22 cellular contexts compared by ENCODE assay signal in genomic region chr10:74022941-74023629, GRCh38. TPM values are rescaled to one million over a fixed set of nuclear protein-coding genes. Genes with fewer than 3 reads are reported as not detected.
DNase-seq lines count a peak whose midpoint lies in the region; ATAC-seq, FAIRE-seq and TF ChIP-seq lines count a peak whose summit lies in the region.
"Had no signal": no experiment of that assay in that cellular context is flagged by ENCODE, and none has a peak within 500 bp of the region (broad histone marks: within the 10 kb centered on the region; RNA-seq: fewer than 3 reads in every experiment).

No MANE protein-coding gene starts in this region.

- H4K20me1 ChIP-seq in astrocyte (ENCODE audit: insufficient read depth, low read length), result peaks cover 99% of the 10 kb centered on the region
- H4K20me1 ChIP-seq in osteoblast (ENCODE audit: insufficient read depth, low read length), result peaks cover 90% of the 10 kb centered on the region

- FAIRE-seq in astrocyte (lab: Jason Lieb, UNC), result no peak

- no peaks in the 10 kb centered on the region for H3K27me3 ChIP-seq in CD8-positive, alpha-beta memory T cell (ENCODE audit: insufficient read depth, low read length, poor library complexity, severe bottlenecking)
- no peaks in the 10 kb centered on the region for H3K27me3 ChIP-seq in astrocyte (ENCODE audit: insufficient read depth, low read length)
- H3K27me3 ChIP-seq in osteoblast (ENCODE audit: insufficient read depth, low read length), result no peaks in the 10 kb centered on the region
- no peaks in the 10 kb centered on the region for H3K27me3 ChIP-seq in effector memory CD4-positive, alpha-beta T cell (replicated peaks; ENCODE audit: control insufficient read depth, insufficient read depth, low read length, poor library complexity, severe bottlenecking)
- H3K27me3 ChIP-seq: dorsolateral prefrontal cortex, foreskin keratinocyte, right lobe of liver, stomach had no signal

- no peak for DNase-seq in CD8-positive, alpha-beta memory T cell
- DNase-seq in astrocyte (ENCODE audit: low read depth) (no peak), osteoblast (ENCODE audit: insufficient read length, low spot score, missing footprints) (no peak)
- DNase-seq in effector memory CD4-positive, alpha-beta T cell, result no peak
- DNase-seq: activated naive CD8-positive, alpha-beta T cell treated with anti-CD3 and anti-CD28 coated beads, Interleukin-2, amount 10 ng/mL, durations not matched to agents 7 days and 5 days; dorsolateral prefrontal cortex; foreskin keratinocyte; hippocampal formation; left ventricle myocardium inferior; naive thymus-derived CD8-positive, alpha-beta T cell; NCI-H345; NCI-H82; right lobe of liver; stomach; trophoblast cell had no signal

- H3K27ac ChIP-seq in CD8-positive, alpha-beta memory T cell (ENCODE audit: low read depth, low read length), result peak overlapping the region; percentile 18
- H3K27ac ChIP-seq in HEK293 (ENCODE audit: extremely low read depth, low read depth, low read length) (no peak overlapping the region), astrocyte (ENCODE audit: low read depth, low read length) (no peak overlapping the region), osteoblast (ENCODE audit: low read depth, low read length) (peak overlapping the region; percentile 15)
- H3K27ac ChIP-seq in effector memory CD4-positive, alpha-beta T cell (ENCODE audit: insufficient read depth, low read length, poor library complexity, severe bottlenecking), result no peak overlapping the region
- H3K27ac ChIP-seq: dorsolateral prefrontal cortex, foreskin keratinocyte, left ventricle myocardium inferior, parathyroid adenoma, right lobe of liver, stomach had no signal

- CTCF ChIA-PET in CD8-positive, alpha-beta memory T cell (lab: Charles Lee), result interaction anchor here (2.3 kb wide), 1 partner anchor 12 kb away, joined by 5 read pairs; no protein-coding TSS in a partner anchor
- CTCF ChIA-PET in HEK293 (lab: Yijun Ruan, JAX), result interaction anchor here (0.7 kb wide), 1 partner anchor 58 kb away, joined by 4 read pairs; no protein-coding TSS in a partner anchor

- H3K27me3 Mint-ChIP-seq in CD8-positive, alpha-beta memory T cell, result no peaks in the 10 kb centered on the region
- H3K27me3 Mint-ChIP-seq in astrocyte (ENCODE audit: low read depth, unreplicated experiment), result no peaks in the 10 kb centered on the region
- H3K27me3 Mint-ChIP-seq: activated naive CD8-positive, alpha-beta T cell treated with anti-CD3 and anti-CD28 coated beads, Interleukin-2, amount 10 ng/mL, durations not matched to agents 7 days and 5 days; central memory CD8-positive, alpha-beta T cell; naive thymus-derived CD8-positive, alpha-beta T cell had no signal

- H3K79me2 ChIP-seq in astrocyte (ENCODE audit: insufficient read depth, low read length) (peaks cover 99% of the 10 kb centered on the region), osteoblast (ENCODE audit: insufficient read depth, low read length) (peaks cover 95% of the 10 kb centered on the region)

- no peak for TF ChIP-seq CTCF in HEK293 (tag by site-specific recombination; IDR thresholded peaks at IDR 0.05)
- no peak for TF ChIP-seq CTCF in astrocyte (IDR thresholded peaks at IDR 0.05; ENCODE audit: insufficient read depth, low read depth, low read length)
- TF ChIP-seq CTCF in osteoblast (IDR thresholded peaks at IDR 0.05; ENCODE audit: extremely low read depth, low read depth, low read length), result no peak

- no peaks in the 10 kb centered on the region for H3K36me3 ChIP-seq in CD8-positive, alpha-beta memory T cell (ENCODE audit: insufficient read depth, low read length)
- H3K36me3 ChIP-seq in HEK293 (ENCODE audit: control insufficient read depth in 2 of 2, insufficient read depth in 1 of 2, low read length in 2 of 2), result peaks cover 0 to 3% of the 10 kb centered on the region in 2 experiments; a peak in 1 of 3 replicates
- peaks cover 26% of the 10 kb centered on the region for H3K36me3 ChIP-seq in astrocyte (ENCODE audit: insufficient read depth, low read length)
- H3K36me3 ChIP-seq in osteoblast (ENCODE audit: insufficient read depth, low read length), result peaks cover 13% of the 10 kb centered on the region
- H3K36me3 ChIP-seq in effector memory CD4-positive, alpha-beta T cell (ENCODE audit: control insufficient read depth, insufficient read depth, low read length), result peaks cover 4% of the 10 kb centered on the region
- H3K36me3 ChIP-seq: right lobe of liver, stomach had no signal

- peak overlapping the region in 1 of 7 donors; percentile 2 for H3K4me3 Mint-ChIP-seq in CD8-positive, alpha-beta memory T cell
- no peak overlapping the region for H3K4me3 Mint-ChIP-seq in astrocyte (ENCODE audit: unreplicated experiment)
- H3K4me3 Mint-ChIP-seq: activated naive CD8-positive, alpha-beta T cell treated with anti-CD3 and anti-CD28 coated beads, Interleukin-2, amount 10 ng/mL, durations not matched to agents 7 days and 5 days; central memory CD8-positive, alpha-beta T cell; naive thymus-derived CD8-positive, alpha-beta T cell had no signal

- H3K36me3 Mint-ChIP-seq in CD8-positive, alpha-beta memory T cell, result peaks cover 0 to 5% (median 3%) of the 10 kb centered on the region in 3 donors
- peaks cover 10% of the 10 kb centered on the region for H3K36me3 Mint-ChIP-seq in astrocyte (ENCODE audit: low read depth, unreplicated experiment)
- H3K36me3 Mint-ChIP-seq: naive thymus-derived CD8-positive, alpha-beta T cell had no signal

- H3K4me1 Mint-ChIP-seq in CD8-positive, alpha-beta memory T cell, result peaks cover 34 to 50% (median 37%) of the 10 kb centered on the region in 3 donors
- H3K4me1 Mint-ChIP-seq in astrocyte (ENCODE audit: low read depth, unreplicated experiment), result peaks cover 52% of the 10 kb centered on the region

- H3K4me1 ChIP-seq in CD8-positive, alpha-beta memory T cell (ENCODE audit: insufficient read depth, low read length), result peaks cover 5% of the 10 kb centered on the region
- H3K4me1 ChIP-seq in HEK293 (ENCODE audit: control insufficient read depth, insufficient read depth, low read length), result peaks cover 21% of the 10 kb centered on the region
- peaks cover 41% of the 10 kb centered on the region for H3K4me1 ChIP-seq in astrocyte (ENCODE audit: insufficient read depth, low read length)
- peaks cover 62% of the 10 kb centered on the region for H3K4me1 ChIP-seq in osteoblast (ENCODE audit: insufficient read depth, low read length)
- no peaks in the 10 kb centered on the region for H3K4me1 ChIP-seq in effector memory CD4-positive, alpha-beta T cell (ENCODE audit: control insufficient read depth, insufficient read depth, low read length, poor library complexity, severe bottlenecking)

- peak overlapping the region in 4 of 8 donors; percentile 4 to 43 (median 33) for H3K27ac Mint-ChIP-seq in CD8-positive, alpha-beta memory T cell
- no peak overlapping the region for H3K27ac Mint-ChIP-seq in astrocyte (ENCODE audit: unreplicated experiment)
- H3K27ac Mint-ChIP-seq: activated naive CD8-positive, alpha-beta T cell treated with anti-CD3 and anti-CD28 coated beads, Interleukin-2, amount 10 ng/mL, durations not matched to agents 7 days and 5 days; activated T-helper 2 cell treated with anti-CD3 and anti-CD28 coated beads, Interferon-gamma antibody, Interleukin-2, Interleukin-4, amounts not matched to agents 10 μg/mL and 5 μg/mL and 100 μg/mL, durations not matched to agents 14 hours and 24 hours and 36 hours had no signal

- ATAC-seq in GM21360 (IDR thresholded peaks at IDR 0.05; ENCODE audit: unreplicated experiment) (no peak), HG03196 (IDR thresholded peaks at IDR 0.05; ENCODE audit: unreplicated experiment) (no peak)
- ATAC-seq: foreskin keratinocyte; HCT116; naive thymus-derived CD8-positive, alpha-beta T cell; right lobe of liver had no signal

- no peak overlapping the region for H3K4me3 ChIP-seq in CD8-positive, alpha-beta memory T cell (ENCODE audit: low read length)
- H3K4me3 ChIP-seq in HEK293 (ENCODE audit: low read depth, low read length) (no peak overlapping the region), astrocyte (ENCODE audit: insufficient read depth, low read depth, low read length) (no peak overlapping the region), osteoblast (ENCODE audit: insufficient read depth, low read length) (no peak overlapping the region)
- H3K4me3 ChIP-seq in effector memory CD4-positive, alpha-beta T cell (ENCODE audit: insufficient read depth, low read depth, low read length, poor library complexity, severe bottlenecking), result no peak overlapping the region
- H3K4me3 ChIP-seq: dorsolateral prefrontal cortex, left ventricle myocardium inferior, right lobe of liver, stomach had no signal

- no peaks in the 10 kb centered on the region for H3K9me3 ChIP-seq in CD8-positive, alpha-beta memory T cell (ENCODE audit: low read length)
- H3K9me3 ChIP-seq in HEK293 (ENCODE audit: control insufficient read depth, insufficient read depth, low read depth, low read length), result no peaks in the 10 kb centered on the region
- H3K9me3 ChIP-seq in astrocyte (ENCODE audit: insufficient read depth, low read depth, low read length), result no peaks in the 10 kb centered on the region
- H3K9me3 ChIP-seq in osteoblast (ENCODE audit: low read depth, low read length), result no peaks in the 10 kb centered on the region
- no peaks in the 10 kb centered on the region for H3K9me3 ChIP-seq in effector memory CD4-positive, alpha-beta T cell (ENCODE audit: control insufficient read depth, low read length)
- H3K9me3 ChIP-seq: left ventricle myocardium inferior, right lobe of liver, stomach had no signal

- no peaks in the 10 kb centered on the region for H3K9me3 Mint-ChIP-seq in CD8-positive, alpha-beta memory T cell
- no peaks in the 10 kb centered on the region for H3K9me3 Mint-ChIP-seq in astrocyte (ENCODE audit: unreplicated experiment)
- H3K9me3 Mint-ChIP-seq: activated naive CD8-positive, alpha-beta T cell treated with anti-CD3 and anti-CD28 coated beads, Interleukin-2, amount 10 ng/mL, durations not matched to agents 7 days and 5 days; activated T-helper 2 cell treated with anti-CD3 and anti-CD28 coated beads, Interferon-gamma antibody, Interleukin-2, Interleukin-4, amounts not matched to agents 10 μg/mL and 5 μg/mL and 100 μg/mL, durations not matched to agents 14 hours and 24 hours and 36 hours; central memory CD8-positive, alpha-beta T cell; naive thymus-derived CD8-positive, alpha-beta T cell had no signal

- H3K4me2 ChIP-seq in astrocyte (ENCODE audit: low read length), result peak overlapping the region; percentile 24
- H3K4me2 ChIP-seq in osteoblast (ENCODE audit: insufficient read depth, low read length), result peak overlapping the region; percentile 20

- no peak overlapping the region for H3K9ac ChIP-seq in astrocyte (ENCODE audit: low read length)
- H3K9ac ChIP-seq: parathyroid adenoma had no signal

- H2AFZ ChIP-seq in astrocyte (ENCODE audit: low read depth, low read length) (no peak overlapping the region), osteoblast (ENCODE audit: low read length) (no peak overlapping the region)
- H2AFZ ChIP-seq: parathyroid adenoma had no signal

- POLR2A ChIA-PET in CD8-positive, alpha-beta memory T cell (lab: Charles Lee), result no interaction called here
- POLR2A ChIA-PET in HEK293 (lab: Yijun Ruan, JAX), result interaction anchor here (1.6 kb wide), 1 partner anchor 25 kb away, joined by 5 read pairs; the partner anchor contains the start of gene VCL

TF ChIP-seq in HEK293, 187 proteins besides CTCF, POLR2A, EP300 and RAD21 (continues in another document):
- no peak for TF ChIP-seq GLI2 (tag by site-specific recombination; IDR thresholded peaks at IDR 0.05; ENCODE audit: borderline replicate concordance, low read depth)

RNA-seq across cellular contexts. Expression of gene VCL, which starts 25.2 kb away (rescaled TPM):
- total RNA-seq in CD8-positive, alpha-beta memory T cell, result 10 to 100 TPM; 30.6 to 31.2 TPM
- 43.7 TPM for polyA plus RNA-seq in CD8-positive, alpha-beta memory T cell
- 469 and 474 TPM in 2 replicates for total RNA-seq in astrocyte
- total RNA-seq in osteoblast, result 169 and 201 TPM in 2 replicates

Comparison
In these comparisons a context has a peak if more than half of its experiments do, and no peak if none do; other contexts are left out.
1. H3K27ac ChIP-seq: peak in CD8-positive, alpha-beta memory T cell (single experiment) and osteoblast (single experiment); none in HEK293 (single experiment), astrocyte (single experiment) and effector memory CD4-positive, alpha-beta T cell (single experiment).